23 cellular contexts compared by ENCODE assay signal in the genomic region with DNA sequence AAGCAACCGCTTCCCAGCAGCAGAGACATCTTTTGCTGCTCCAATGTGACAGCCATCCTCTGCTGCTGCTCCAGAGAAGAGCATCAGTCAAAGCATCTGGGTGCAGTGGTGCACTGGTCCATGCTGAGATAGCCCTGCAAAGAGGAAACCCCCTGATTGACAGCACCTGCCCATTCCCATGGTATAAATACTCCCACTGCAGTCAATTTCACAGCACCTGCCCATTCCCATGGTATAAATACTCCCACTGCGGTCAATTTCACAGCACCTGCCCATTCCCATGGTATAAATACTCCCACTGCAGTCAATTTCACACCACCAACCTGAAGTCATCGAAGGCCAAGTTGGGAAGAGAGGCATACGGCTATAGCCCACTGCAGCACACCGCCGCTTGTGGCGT. TPM values are rescaled to one million over a fixed set of nuclear protein-coding genes. Genes with fewer than 3 reads are reported as not detected.
DNase-seq lines count a peak whose midpoint lies in the region; ATAC-seq and TF ChIP-seq lines count a peak whose summit lies in the region.
"Had no signal": no experiment of that assay in that cellular context is flagged by ENCODE, and none has a peak within 500 bp of the region (broad histone marks: within the 10 kb centered on the region; RNA-seq: fewer than 3 reads in every experiment).

No MANE protein-coding gene starts in this region.

- no peak overlapping the region for H3K27ac ChIP-seq in osteoblast (ENCODE audit: low read depth, low read length)
- H3K27ac ChIP-seq: 22Rv1; A549; BLaER1 treated with 17β-estradiol and CSF1 and Interleukin-3, amounts not matched to agents 10 nM and 100 nM; C4-2B had no signal

- peaks cover 30% of the 10 kb centered on the region for H3K27me3 Mint-ChIP-seq in activated naive CD8-positive, alpha-beta T cell treated with anti-CD3 and anti-CD28 coated beads for 36 hours
- H3K27me3 Mint-ChIP-seq in activated naive CD8-positive, alpha-beta T cell treated with anti-CD3 and anti-CD28 coated beads, Interleukin-2, amount 50 U/mL, for 24 hours = peaks cover 12% of the 10 kb centered on the region
- H3K27me3 Mint-ChIP-seq in glutamatergic neuron (ENCODE audit: unreplicated experiment) = peaks cover 2% of the 10 kb centered on the region

- no peak overlapping the region for H2AFZ ChIP-seq in osteoblast (ENCODE audit: low read length)

- H3K79me2 ChIP-seq in osteoblast (ENCODE audit: insufficient read depth, low read length) = no peaks in the 10 kb centered on the region

- H3K9me3 ChIP-seq in osteoblast (ENCODE audit: low read depth, low read length) = no peaks in the 10 kb centered on the region
- H3K9me3 ChIP-seq: A549; BLaER1 treated with 17β-estradiol and CSF1 and Interleukin-3, amounts not matched to agents 10 nM and 100 nM; Caco-2 had no signal

- DNase-seq in activated naive CD8-positive, alpha-beta T cell treated with anti-CD3 and anti-CD28 coated beads for 36 hours = no peak
- no peak for DNase-seq in activated naive CD8-positive, alpha-beta T cell treated with anti-CD3 and anti-CD28 coated beads, Interleukin-2, amount 50 U/mL, for 24 hours
- DNase-seq in glutamatergic neuron = no peak
- peak; percentile 43 for DNase-seq in osteoblast (ENCODE audit: insufficient read length, low spot score, missing footprints)
- no peak for DNase-seq in DMS79 (lab: John Stamatoyannopoulos, UW)
- no peak for DNase-seq in GOT3 (lab: John Stamatoyannopoulos, UW)
- DNase-seq: AML-193; Caco-2; Calu3; CD4-positive, alpha-beta T cell; CD8-positive, alpha-beta T cell; DND-41; EL; GDM1 had no signal

- H3K4me3 ChIP-seq in osteoblast (ENCODE audit: insufficient read depth, low read length) = no peak overlapping the region
- H3K4me3 ChIP-seq: A549; BLaER1 treated with 17β-estradiol and CSF1 and Interleukin-3, amounts not matched to agents 10 nM and 100 nM; GM12878 had no signal

- H3K36me3 Mint-ChIP-seq in activated naive CD8-positive, alpha-beta T cell treated with anti-CD3 and anti-CD28 coated beads for 36 hours = no peaks in the 10 kb centered on the region
- no peaks in the 10 kb centered on the region for H3K36me3 Mint-ChIP-seq in activated naive CD8-positive, alpha-beta T cell treated with anti-CD3 and anti-CD28 coated beads, Interleukin-2, amount 50 U/mL, for 24 hours (ENCODE audit: low read depth)
- H3K36me3 Mint-ChIP-seq in glutamatergic neuron (ENCODE audit: unreplicated experiment) = no peaks in the 10 kb centered on the region
- H3K36me3 Mint-ChIP-seq: CD8-positive, alpha-beta T cell had no signal

- H3K4me1 Mint-ChIP-seq in activated naive CD8-positive, alpha-beta T cell treated with anti-CD3 and anti-CD28 coated beads for 36 hours = no peaks in the 10 kb centered on the region
- H3K4me1 Mint-ChIP-seq in activated naive CD8-positive, alpha-beta T cell treated with anti-CD3 and anti-CD28 coated beads, Interleukin-2, amount 50 U/mL, for 24 hours = no peaks in the 10 kb centered on the region
- H3K4me1 Mint-ChIP-seq in glutamatergic neuron (ENCODE audit: low read depth, unreplicated experiment) = peaks cover 8% of the 10 kb centered on the region
- H3K4me1 Mint-ChIP-seq: B cell had no signal

- no peak overlapping the region for H3K4me3 Mint-ChIP-seq in activated naive CD8-positive, alpha-beta T cell treated with anti-CD3 and anti-CD28 coated beads for 36 hours
- no peak overlapping the region for H3K4me3 Mint-ChIP-seq in activated naive CD8-positive, alpha-beta T cell treated with anti-CD3 and anti-CD28 coated beads, Interleukin-2, amount 50 U/mL, for 24 hours
- peak overlapping the region; percentile 30 for H3K4me3 Mint-ChIP-seq in glutamatergic neuron (ENCODE audit: unreplicated experiment)
- H3K4me3 Mint-ChIP-seq: B cell; CD4-positive, alpha-beta T cell; CD8-positive, alpha-beta T cell had no signal

- TF ChIP-seq CTCF in glutamatergic neuron (IDR thresholded peaks at IDR 0.05; ENCODE audit: partially characterized antibody, unreplicated experiment) (no peak), osteoblast (IDR thresholded peaks at IDR 0.05; ENCODE audit: extremely low read depth, low read depth, low read length) (no peak)

- no peaks in the 10 kb centered on the region for H4K20me1 ChIP-seq in osteoblast (ENCODE audit: insufficient read depth, low read length)

- no peak for ATAC-seq in activated naive CD8-positive, alpha-beta T cell treated with anti-CD3 and anti-CD28 coated beads, Interleukin-2, amount 50 U/mL, for 24 hours
- no peak for ATAC-seq in GM18858 (IDR thresholded peaks at IDR 0.05; ENCODE audit: unreplicated experiment)
- ATAC-seq: A549; CD8-positive, alpha-beta T cell; GM12878 had no signal

- H3K9me3 Mint-ChIP-seq in activated naive CD8-positive, alpha-beta T cell treated with anti-CD3 and anti-CD28 coated beads for 36 hours = no peaks in the 10 kb centered on the region
- no peaks in the 10 kb centered on the region for H3K9me3 Mint-ChIP-seq in activated naive CD8-positive, alpha-beta T cell treated with anti-CD3 and anti-CD28 coated beads, Interleukin-2, amount 50 U/mL, for 24 hours
- peaks cover 3% of the 10 kb centered on the region for H3K9me3 Mint-ChIP-seq in glutamatergic neuron (ENCODE audit: unreplicated experiment)
- H3K9me3 Mint-ChIP-seq: CD4-positive, alpha-beta T cell; CD8-positive, alpha-beta T cell had no signal

- H3K4me2 ChIP-seq in osteoblast (ENCODE audit: insufficient read depth, low read length) = no peak overlapping the region
- H3K4me2 ChIP-seq: A549 had no signal

- no peaks in the 10 kb centered on the region for H3K4me1 ChIP-seq in osteoblast (ENCODE audit: insufficient read depth, low read length)
- H3K4me1 ChIP-seq: A549, Caco-2 had no signal

- no peaks in the 10 kb centered on the region for H3K36me3 ChIP-seq in osteoblast (ENCODE audit: insufficient read depth, low read length)
- H3K36me3 ChIP-seq: BLaER1 treated with 17β-estradiol and CSF1 and Interleukin-3, amounts not matched to agents 10 nM and 100 nM had no signal

- H3K27me3 ChIP-seq in osteoblast (ENCODE audit: insufficient read depth, low read length) = peaks cover 8% of the 10 kb centered on the region
- H3K27me3 ChIP-seq: BLaER1 treated with 17β-estradiol and CSF1 and Interleukin-3, amounts not matched to agents 10 nM and 100 nM had no signal

- peak overlapping the region; percentile 12 for H3K27ac Mint-ChIP-seq in activated naive CD8-positive, alpha-beta T cell treated with anti-CD3 and anti-CD28 coated beads for 36 hours
- H3K27ac Mint-ChIP-seq in activated naive CD8-positive, alpha-beta T cell treated with anti-CD3 and anti-CD28 coated beads, Interleukin-2, amount 50 U/mL, for 24 hours = no peak overlapping the region
- H3K27ac Mint-ChIP-seq in glutamatergic neuron (ENCODE audit: unreplicated experiment) = no peak overlapping the region
- H3K27ac Mint-ChIP-seq: B cell; CD4-positive, alpha-beta T cell; CD8-positive, alpha-beta T cell had no signal

RNA-seq across cellular contexts. Expression of a gene that starts 25.5 kb away (rescaled TPM):
- 1 to 10 TPM; 1.5 to 1.7 TPM for total RNA-seq in activated naive CD8-positive, alpha-beta T cell treated with anti-CD3 and anti-CD28 coated beads for 36 hours
- 22.2 TPM for total RNA-seq in glutamatergic neuron (ENCODE audit: unreplicated experiment)
- 0.29 and 0.36 TPM in 2 replicates for total RNA-seq in osteoblast

RNA-seq across cellular contexts. Expression of a gene that starts 25.9 kb away (rescaled TPM):
- total RNA-seq in activated naive CD8-positive, alpha-beta T cell treated with anti-CD3 and anti-CD28 coated beads for 36 hours = 10 to 100 TPM; 14.4 to 15.9 TPM
- total RNA-seq in glutamatergic neuron (ENCODE audit: unreplicated experiment) = 51.7 TPM
- 14.4 and 16.3 TPM in 2 replicates for total RNA-seq in osteoblast

RNA-seq across cellular contexts. Expression of a gene that starts 35.2 kb away (rescaled TPM):
- total RNA-seq in activated naive CD8-positive, alpha-beta T cell treated with anti-CD3 and anti-CD28 coated beads for 36 hours = 10 to 100 TPM; 15.5 to 16.8 TPM
- total RNA-seq in glutamatergic neuron (ENCODE audit: unreplicated experiment) (1.3 TPM), osteoblast (8.7 and 8.8 TPM in 2 replicates)
- total RNA-seq: A172, G401 had no signal

RNA-seq across cellular contexts. Expression of a gene that starts 52.2 kb away (rescaled TPM):
- 10 to 100 TPM; 71.9 to 72.1 TPM for total RNA-seq in activated naive CD8-positive, alpha-beta T cell treated with anti-CD3 and anti-CD28 coated beads for 36 hours
- total RNA-seq in glutamatergic neuron (ENCODE audit: unreplicated experiment) = 90.2 TPM
- total RNA-seq in osteoblast = 20.6 and 22.7 TPM in 2 replicates
